ENCODE assay signal across 8 cellular contexts in the genomic region with DNA sequence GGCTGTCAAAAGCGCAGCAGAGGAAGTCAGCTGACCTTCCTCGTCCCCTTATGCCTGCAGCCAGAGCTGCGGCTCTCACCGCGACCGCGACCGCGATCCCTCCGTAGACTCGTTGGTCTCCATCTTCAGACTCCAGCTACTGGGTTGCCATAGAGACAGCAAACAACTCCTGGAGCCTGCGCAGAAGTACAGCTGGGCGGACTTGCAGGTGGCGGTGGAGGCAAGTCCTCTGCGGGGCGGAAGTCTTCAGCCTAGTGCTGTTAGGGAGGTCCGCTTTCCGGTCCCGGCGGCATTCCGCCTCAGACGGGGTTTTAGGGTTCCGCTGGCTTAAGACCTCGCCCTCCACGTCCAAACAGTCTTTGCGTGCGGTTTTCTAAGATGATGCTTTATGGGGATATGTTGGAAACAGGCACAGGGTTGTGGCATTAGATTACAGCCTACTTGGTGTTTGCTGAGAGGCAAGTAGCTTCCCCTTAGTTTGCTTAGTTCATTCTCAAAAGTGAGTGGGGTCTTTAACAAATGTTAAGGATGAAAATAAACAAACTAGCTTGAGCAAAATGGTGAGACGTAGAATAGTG. TPM values are rescaled to one million over a fixed set of nuclear protein-coding genes. Genes with fewer than 3 reads are reported as not detected.
DNase-seq lines count a peak whose midpoint lies in the region; ATAC-seq and TF ChIP-seq lines count a peak whose summit lies in the region.

SPAG8 (minus strand) TSS at position 238 of the 578 bp plus-strand sequence; CDS start at position 123, 115 bp downstream.

- peaks cover 35% of the 10 kb centered on the region for H3K4me1 Mint-ChIP-seq in activated CD4-positive, alpha-beta T cell treated with anti-CD3 and anti-CD28 coated beads, Interleukin-2, amount 10 ng/mL, durations not matched to agents 24 days and 14 days

- H3K36me3 Mint-ChIP-seq in activated CD4-positive, alpha-beta T cell treated with anti-CD3 and anti-CD28 coated beads, Interleukin-2, amount 10 ng/mL, durations not matched to agents 24 days and 14 days (ENCODE audit: low read depth), result peaks cover 8% of the 10 kb centered on the region

- no peaks in the 10 kb centered on the region for H3K27me3 Mint-ChIP-seq in activated CD4-positive, alpha-beta T cell treated with anti-CD3 and anti-CD28 coated beads, Interleukin-2, amount 10 ng/mL, durations not matched to agents 24 days and 14 days

- H3K4me3 Mint-ChIP-seq in activated CD4-positive, alpha-beta T cell treated with anti-CD3 and anti-CD28 coated beads, Interleukin-2, amount 10 ng/mL, durations not matched to agents 24 days and 14 days, result peak within 1 kb of the TSS; percentile 87

- intact Hi-C loops in activated CD4-positive, alpha-beta T cell treated with anti-CD3 and anti-CD28 coated beads, Interleukin-2, amount 10 ng/mL, durations not matched to agents 24 days and 14 days (cut with micrococcal nuclease), result loop anchor here (1.0 to 10.0 kb wide), 6 partner anchors 13 to 697 kb away; partner anchors contain the start of genes ATOSB, CCDC107, RMRP and RNF38

- TF ChIP-seq CTCF in coronary artery (IDR thresholded peaks at IDR 0.05), result no peak

- peak; percentile 96 to 97 for DNase-seq in AML-193 (lab: John Stamatoyannopoulos, UW)
- DNase-seq in NCI-H460 (ENCODE audit: extremely low read depth, low read depth), result peak; percentile 57
- DNase-seq in activated CD4-positive, alpha-beta T cell treated with anti-CD3 and anti-CD28 coated beads, Interleukin-2, amount 10 ng/mL, durations not matched to agents 24 days and 14 days, result peak; percentile 99
- peak; percentile 96 for DNase-seq in coronary artery (ENCODE audit: low spot score)
- peak; percentile 93 for DNase-seq in left lobe of liver (ENCODE audit: low spot score)
- DNase-seq in stimulated activated CD4-positive, alpha-beta T cell treated with anti-CD3 and anti-CD28 coated beads, Interleukin-2, amount 100 ng/mL, for 24 hours, result peak; percentile 90 to 94

- H3K9me3 Mint-ChIP-seq in activated CD4-positive, alpha-beta T cell treated with anti-CD3 and anti-CD28 coated beads, Interleukin-2, amount 10 ng/mL, durations not matched to agents 24 days and 14 days, result peaks cover 3% of the 10 kb centered on the region

- peak; percentile 61 for TF ChIP-seq POLR2A in GM19193 (IDR thresholded peaks at IDR 0.05; ENCODE audit: extremely low read depth, insufficient read depth, insufficient read length)

- H3K27ac ChIP-seq in coronary artery, result peak within 1 kb of the TSS; percentile 69 to 87

- peak within 1 kb of the TSS; percentile 94 for H3K27ac Mint-ChIP-seq in activated CD4-positive, alpha-beta T cell treated with anti-CD3 and anti-CD28 coated beads, Interleukin-2, amount 10 ng/mL, durations not matched to agents 24 days and 14 days

- ATAC-seq in HG03432 (IDR thresholded peaks at IDR 0.05; ENCODE audit: unreplicated experiment), result peak; percentile 66
- ATAC-seq in left lobe of liver, result peak; percentile 58

- peak within 1 kb of the TSS; percentile 69 for H3K4me3 ChIP-seq in coronary artery

RNA-seq across cellular contexts. Expression of gene SPAG8, which starts in this region (rescaled TPM):
- total RNA-seq in NCI-H460 (2014; rRNA removed; shearing (Covaris generic)), result 0.14 and 0.47 TPM in 2 replicates
- 0.56 and 1.2 TPM in 2 replicates for polyA plus RNA-seq in NCI-H460 (2014; cell fraction: nucleus; rRNA removed)
- total RNA-seq in activated CD4-positive, alpha-beta T cell treated with anti-CD3 and anti-CD28 coated beads, Interleukin-2, amount 10 ng/mL, durations not matched to agents 24 days and 14 days, result 0.21 and 0.52 TPM in 2 replicates
- 0.50 TPM for total RNA-seq in left lobe of liver

Comparison
In these comparisons a context has a peak if more than half of its experiments do, and no peak if none do; other contexts are left out.
1. Peak in every context shown above with its lines: DNase-seq, ATAC-seq, H3K4me3 ChIP-seq and H3K27ac ChIP-seq.
2. Peak in DNase-seq in activated CD4-positive, alpha-beta T cell treated with anti-CD3 and anti-CD28 coated beads, Interleukin-2, amount 10 ng/mL, durations not matched to agents 24 days and 14 days; RNA of the gene not detected or under 1 TPM.
3. Peak in DNase-seq and ATAC-seq in left lobe of liver; RNA of the gene not detected or under 1 TPM.